Comparison of ENCODE assay signal across 2 cellular contexts in the genomic region with DNA sequence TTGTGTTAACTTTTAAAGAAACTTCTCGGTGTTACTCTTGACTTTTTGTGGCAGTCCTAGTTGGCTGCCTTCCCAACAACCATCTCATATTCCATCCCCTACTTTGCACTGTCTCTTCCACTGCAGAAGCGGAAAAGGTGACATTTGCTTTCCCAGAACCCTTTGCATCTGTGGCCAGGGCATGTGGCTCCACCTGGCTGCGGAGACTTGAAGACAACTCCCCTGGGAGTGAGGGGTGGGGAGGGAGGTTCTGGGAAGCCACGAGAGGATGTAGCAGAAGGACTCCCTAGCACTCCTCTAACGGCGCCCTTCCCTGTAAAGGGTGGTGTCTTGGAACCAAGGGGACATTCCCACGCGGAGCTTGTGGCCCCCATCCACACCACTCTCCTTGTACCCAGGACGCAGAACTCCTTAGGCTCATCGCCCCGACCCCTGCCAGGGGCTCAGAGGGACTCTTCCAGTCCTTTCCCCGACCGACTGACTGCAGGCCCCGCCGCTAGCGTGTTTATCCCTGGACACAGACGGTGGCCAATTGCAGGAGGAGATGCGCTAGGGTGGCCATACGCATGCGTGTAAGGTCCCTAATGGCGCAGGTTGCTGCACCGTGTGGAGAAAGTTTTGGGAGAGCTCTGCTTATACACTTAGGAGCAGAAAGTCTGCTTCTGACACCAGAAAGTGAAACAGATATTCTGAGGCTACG.
A peak's percentile ranks its signal among the peaks of the same experiment; 100 is the strongest.
TF ChIP-seq lines count a peak whose summit lies in the region.

No MANE protein-coding gene starts in this region.

TF ChIP-seq in GM23338, 12 proteins besides CTCF, POLR2A, EP300 and RAD21 (continues in another document):
- TF ChIP-seq EZH2 (IDR thresholded peaks at IDR 0.05; ENCODE audit: low read depth, unreplicated experiment) (no peak), ZNF114 (CRISPR knock-in tag; IDR thresholded peaks at IDR 0.05) (no peak), STAT1 (IDR thresholded peaks at IDR 0.05; ENCODE audit: unreplicated experiment) (no peak), REST (IDR thresholded peaks at IDR 0.05; ENCODE audit: unreplicated experiment) (no peak), ZNF331 (CRISPR knock-in tag; IDR thresholded peaks at IDR 0.05; ENCODE audit: low read depth) (no peak), CREB1 (CRISPR knock-in tag; IDR thresholded peaks at IDR 0.05; ENCODE audit: low read depth) (no peak), POLR2AphosphoS5 (IDR thresholded peaks at IDR 0.05; ENCODE audit: low read depth) (no peak), NANOG (IDR thresholded peaks at IDR 0.05; ENCODE audit: borderline replicate concordance) (no peak), EZH2phosphoT487 (IDR thresholded peaks at IDR 0.05; ENCODE audit: unreplicated experiment) (no peak), JUNB (IDR thresholded peaks at IDR 0.05; ENCODE audit: unreplicated experiment) (no peak)
- TF ChIP-seq, protein P1, sequence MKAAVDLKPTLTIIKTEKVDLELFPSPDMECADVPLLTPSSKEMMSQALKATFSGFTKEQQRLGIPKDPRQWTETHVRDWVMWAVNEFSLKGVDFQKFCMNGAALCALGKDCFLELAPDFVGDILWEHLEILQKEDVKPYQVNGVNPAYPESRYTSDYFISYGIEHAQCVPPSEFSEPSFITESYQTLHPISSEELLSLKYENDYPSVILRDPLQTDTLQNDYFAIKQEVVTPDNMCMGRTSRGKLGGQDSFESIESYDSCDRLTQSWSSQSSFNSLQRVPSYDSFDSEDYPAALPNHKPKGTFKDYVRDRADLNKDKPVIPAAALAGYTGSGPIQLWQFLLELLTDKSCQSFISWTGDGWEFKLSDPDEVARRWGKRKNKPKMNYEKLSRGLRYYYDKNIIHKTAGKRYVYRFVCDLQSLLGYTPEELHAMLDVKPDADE (IDR thresholded peaks at IDR 0.05) = no peak

TF ChIP-seq in K562, 482 proteins besides CTCF, POLR2A, EP300 and RAD21 (continues in another document):
- TF ChIP-seq SP2 (IDR thresholded peaks at IDR 0.05; ENCODE audit: extremely low read depth, low read depth, low read length, poor library complexity, severe bottlenecking) (no peak), E2F6 (IDR thresholded peaks at IDR 0.05; ENCODE audit: borderline replicate concordance in 1 of 2, extremely low read depth in 1 of 2, insufficient read depth in 1 of 2, insufficient read length in 1 of 2, low read depth in 1 of 2, low read length in 1 of 2, poor library complexity in 1 of 2, severe bottlenecking in 1 of 2) (peak; percentile 23 to 55), MGA (IDR thresholded peaks at IDR 0.05) (peak; percentile 79), ZBTB26 (CRISPR knock-in tag; IDR thresholded peaks at IDR 0.05) (no peak), RFX1 (IDR thresholded peaks at IDR 0.05) (no peak), ZBTB33 (CRISPR knock-in tag; IDR thresholded peaks at IDR 0.05) (peak; percentile 54; the same call in 1 of the 2 replicates), PHB2 (IDR thresholded peaks at IDR 0.05; ENCODE audit: low read depth) (no peak), NFIC (IDR thresholded peaks at IDR 0.05) (0 out of 2 replicates have a peak, but pooled peaks have one; percentile 11), KLF1 (tag; IDR thresholded peaks at IDR 0.05) (no peak), STAT5A (IDR thresholded peaks at IDR 0.05; ENCODE audit: borderline replicate concordance, low read length) (no peak), CTBP1 (IDR thresholded peaks at IDR 0.05; ENCODE audit: borderline replicate concordance) (0 out of 2 replicates have a peak, but pooled peaks have one; percentile 16), MITF (IDR thresholded peaks at IDR 0.05) (no peak), FOXP4 (CRISPR knock-in tag; IDR thresholded peaks at IDR 0.05; ENCODE audit: borderline replicate concordance) (no peak)
- TF ChIP-seq, protein P2, sequence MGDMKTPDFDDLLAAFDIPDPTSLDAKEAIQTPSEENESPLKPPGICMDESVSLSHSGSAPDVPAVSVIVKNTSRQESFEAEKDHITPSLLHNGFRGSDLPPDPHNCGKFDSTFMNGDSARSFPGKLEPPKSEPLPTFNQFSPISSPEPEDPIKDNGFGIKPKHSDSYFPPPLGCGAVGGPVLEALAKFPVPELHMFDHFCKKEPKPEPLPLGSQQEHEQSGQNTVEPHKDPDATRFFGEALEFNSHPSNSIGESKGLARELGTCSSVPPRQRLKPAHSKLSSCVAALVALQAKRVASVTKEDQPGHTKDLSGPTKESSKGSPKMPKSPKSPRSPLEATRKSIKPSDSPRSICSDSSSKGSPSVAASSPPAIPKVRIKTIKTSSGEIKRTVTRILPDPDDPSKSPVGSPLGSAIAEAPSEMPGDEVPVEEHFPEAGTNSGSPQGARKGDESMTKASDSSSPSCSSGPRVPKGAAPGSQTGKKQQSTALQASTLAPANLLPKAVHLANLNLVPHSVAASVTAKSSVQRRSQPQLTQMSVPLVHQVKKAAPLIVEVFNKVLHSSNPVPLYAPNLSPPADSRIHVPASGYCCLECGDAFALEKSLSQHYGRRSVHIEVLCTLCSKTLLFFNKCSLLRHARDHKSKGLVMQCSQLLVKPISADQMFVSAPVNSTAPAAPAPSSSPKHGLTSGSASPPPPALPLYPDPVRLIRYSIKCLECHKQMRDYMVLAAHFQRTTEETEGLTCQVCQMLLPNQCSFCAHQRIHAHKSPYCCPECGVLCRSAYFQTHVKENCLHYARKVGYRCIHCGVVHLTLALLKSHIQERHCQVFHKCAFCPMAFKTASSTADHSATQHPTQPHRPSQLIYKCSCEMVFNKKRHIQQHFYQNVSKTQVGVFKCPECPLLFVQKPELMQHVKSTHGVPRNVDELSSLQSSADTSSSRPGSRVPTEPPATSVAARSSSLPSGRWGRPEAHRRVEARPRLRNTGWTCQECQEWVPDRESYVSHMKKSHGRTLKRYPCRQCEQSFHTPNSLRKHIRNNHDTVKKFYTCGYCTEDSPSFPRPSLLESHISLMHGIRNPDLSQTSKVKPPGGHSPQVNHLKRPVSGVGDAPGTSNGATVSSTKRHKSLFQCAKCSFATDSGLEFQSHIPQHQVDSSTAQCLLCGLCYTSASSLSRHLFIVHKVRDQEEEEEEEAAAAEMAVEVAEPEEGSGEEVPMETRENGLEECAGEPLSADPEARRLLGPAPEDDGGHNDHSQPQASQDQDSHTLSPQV (IDR thresholded peaks at IDR 0.05) = peak; percentile 67; the same call in 1 of the 2 replicates
